In genomic region chr17:862584-862983, GRCh38 we compare ENCODE assay signal across 17 cellular contexts.
A peak's percentile ranks its signal among the peaks of the same experiment; 100 is the strongest.
DNase-seq lines count a peak whose midpoint lies in the region; ATAC-seq and TF ChIP-seq lines count a peak whose summit lies in the region.
"Had no signal": no experiment of that assay in that cellular context is flagged by ENCODE, and none has a peak within 500 bp of the region (broad histone marks: within the 10 kb centered on the region; RNA-seq: fewer than 3 reads in every experiment).

No MANE protein-coding gene starts in this region.

- H3K36me3 ChIP-seq in sigmoid colon, result peaks cover 0 to 6% (median 0%) of the 10 kb centered on the region in 4 donors

- no peaks in the 10 kb centered on the region for H3K27me3 Mint-ChIP-seq in nephron (ENCODE audit: low read depth)

- H3K9me3 ChIP-seq in sigmoid colon, result no peaks in the 10 kb centered on the region

- WGBS in sigmoid colon, 2 donors, result 80 to 85% methylated on average over 7 of the region's 7 CpGs

- H3K27me3 ChIP-seq in sigmoid colon, result no peaks in the 10 kb centered on the region

- peaks cover 0 to 92% (median 77%) of the 10 kb centered on the region in 4 donors for H3K4me1 ChIP-seq in sigmoid colon

- peak overlapping the region in 3 of 4 donors; percentile 73 to 81 (median 75) for H3K27ac ChIP-seq in sigmoid colon

- no peak for TF ChIP-seq CTCF in fibroblast of mammary gland (conservative IDR thresholded peaks at IDR 0.05; ENCODE audit: control insufficient read depth, insufficient read depth, low read depth, low read length)
- no peak for TF ChIP-seq CTCF in nephron (IDR thresholded peaks at IDR 0.05; ENCODE audit: unreplicated experiment in 3 of 3)
- TF ChIP-seq CTCF in sigmoid colon (IDR thresholded peaks at IDR 0.05), result no peak

- no peak for ATAC-seq in GM18505 (IDR thresholded peaks at IDR 0.05; ENCODE audit: unreplicated experiment)
- no peak for ATAC-seq in HG03378 (IDR thresholded peaks at IDR 0.05; ENCODE audit: unreplicated experiment)
- ATAC-seq: CD8-positive, alpha-beta T cell had no signal

- H3K4me1 Mint-ChIP-seq in nephron, result peaks cover 51% of the 10 kb centered on the region
- H3K4me1 Mint-ChIP-seq: B cell, CD14-positive monocyte had no signal

- no peak overlapping the region for H3K4me3 ChIP-seq in fibroblast of mammary gland (ENCODE audit: control insufficient read depth, low read depth, low read length)
- H3K4me3 ChIP-seq in sigmoid colon, result no peak overlapping the region

- intact Hi-C loops in sigmoid colon (cut with DNase I), result loop anchor here (1.0 kb wide), 1 partner anchor 26 kb away; no protein-coding TSS in a partner anchor

- H3K9me3 Mint-ChIP-seq in nephron, result no peaks in the 10 kb centered on the region
- H3K9me3 Mint-ChIP-seq: CD8-positive, alpha-beta T cell; HFFc6 had no signal

- TF ChIP-seq POLR2A in sigmoid colon (IDR thresholded peaks at IDR 0.05), result no peak
- no peak for TF ChIP-seq POLR2A in GM18505 (IDR thresholded peaks at IDR 0.05; ENCODE audit: borderline replicate concordance, extremely low read depth, insufficient read depth, insufficient read length)

- H3K27ac Mint-ChIP-seq in nephron, result peak overlapping the region in 2 of 3 experiments; percentile 77 to 91
- H3K27ac Mint-ChIP-seq: B cell; CD14-positive monocyte; CD8-positive, alpha-beta T cell; HFFc6 had no signal

- DNase-seq in fibroblast of mammary gland (ENCODE audit: low read depth) (peak; percentile 47), sigmoid colon (no peak), mucosa of gallbladder (ENCODE audit: low spot score) (no peak)
- DNase-seq in stimulated activated naive CD4-positive, alpha-beta T cell (lab: John Stamatoyannopoulos, UW), result no peak
- DNase-seq: CD8-positive, alpha-beta T cell; COR-L47; DMS153; DMS79 treated with DMSO at 0.1 percent for 48 hours; EL; HCEC 1CT; HFFc6; IMR-90 had no signal

- peaks cover 18% of the 10 kb centered on the region for H3K36me3 Mint-ChIP-seq in nephron (ENCODE audit: low read depth)
- H3K36me3 Mint-ChIP-seq: CD14-positive monocyte; CD8-positive, alpha-beta T cell had no signal

- no peak overlapping the region for H3K4me3 Mint-ChIP-seq in nephron
- H3K4me3 Mint-ChIP-seq: B cell; CD14-positive monocyte; CD8-positive, alpha-beta T cell; HFFc6 had no signal

- TF ChIP-seq EP300 in sigmoid colon (IDR thresholded peaks at IDR 0.05), result peak in 1 of 4 donors; percentile 43
